18 cellular contexts compared by ENCODE assay signal in genomic region chr14:31380106-31380505, GRCh38.
"Had no signal": no experiment of that assay in that cellular context is flagged by ENCODE, and none has a peak within 500 bp of the region (broad histone marks: within the 10 kb centered on the region; RNA-seq: fewer than 3 reads in every experiment).

No MANE protein-coding gene starts in this region.

- H3K9me3 ChIP-seq: heart right ventricle, upper lobe of left lung had no signal

- H3K27me3 ChIP-seq: heart right ventricle, upper lobe of left lung had no signal

- H3K4me3 ChIP-seq: heart right ventricle, lung, upper lobe of left lung had no signal

- ATAC-seq: effector memory CD8-positive, alpha-beta T cell; esophagus mucosa; heart right ventricle; left lobe of liver; natural killer cell had no signal

- H3K27ac ChIP-seq: heart right ventricle, upper lobe of left lung had no signal

- DNase-seq: activated CD4-positive, alpha-beta T cell treated with anti-CD3 and anti-CD28 coated beads, Interleukin-2, amount 50 U/mL, for 48 hours; activated effector memory CD4-positive, alpha-beta T cell treated with Interleukin-2 at 50 U/mL for 16 hours; activated naive CD4-positive, alpha-beta T cell treated with anti-CD3 and anti-CD28 coated beads, Interleukin-2, amount 10 ng/mL, durations not matched to agents 7 days and 5 days; activated T-cell treated with anti-CD3 and anti-CD28 coated beads, Interleukin-2, amount 50 U/mL, for 48 hours; anterior cingulate cortex; central memory CD4-positive, alpha-beta T cell; effector memory CD8-positive, alpha-beta T cell; heart right ventricle; midbrain; natural killer cell; retina; stimulated activated CD4-positive, alpha-beta T cell treated with anti-CD3 and anti-CD28 coated beads, Interleukin-4, amount 100 ng/mL, for 24 hours; stimulated activated naive CD4-positive, alpha-beta T cell treated with Interleukin-2 at 50 U/mL for 16 hours; T-helper 1 cell; upper lobe of left lung had no signal
